Comparison of ENCODE assay signal across 14 cellular contexts in genomic region chr5:76351577-76351976, GRCh38. TPM values are rescaled to one million over a fixed set of nuclear protein-coding genes. Genes with fewer than 3 reads are reported as not detected.
A peak's percentile ranks its signal among the peaks of the same experiment; 100 is the strongest.
DNase-seq lines count a peak whose midpoint lies in the region; ATAC-seq and TF ChIP-seq lines count a peak whose summit lies in the region.
"Had no signal": no experiment of that assay in that cellular context is flagged by ENCODE, and none has a peak within 500 bp of the region (broad histone marks: within the 10 kb centered on the region; RNA-seq: fewer than 3 reads in every experiment).

No MANE protein-coding gene starts in this region.

- peaks cover 2% of the 10 kb centered on the region for H3K4me1 Mint-ChIP-seq in activated CD4-positive, alpha-beta memory T cell treated with anti-CD3 and anti-CD28 coated beads, Interleukin-2, amount 10 ng/mL, durations not matched to agents 7 days and 5 days
- H3K4me1 Mint-ChIP-seq in GM23338, result peaks cover 7% of the 10 kb centered on the region

- H3K4me1 ChIP-seq in GM23338 (ENCODE audit: insufficient read depth), result peaks cover 4% of the 10 kb centered on the region; the same call in 1 of the 2 replicates
- H3K4me1 ChIP-seq: tibial nerve had no signal

- no peak for TF ChIP-seq CTCF in GM23338 (conservative IDR thresholded peaks at IDR 0.05; ENCODE audit: low read depth in 2 of 2)

- peak; percentile 98 for ATAC-seq in GM18505 (IDR thresholded peaks at IDR 0.05; ENCODE audit: unreplicated experiment)
- ATAC-seq in GM21360 (IDR thresholded peaks at IDR 0.05; ENCODE audit: unreplicated experiment), result peak; percentile 99
- peak; percentile 98 for ATAC-seq in HG03025 (IDR thresholded peaks at IDR 0.05; ENCODE audit: low FRiP score, unreplicated experiment)
- no peak for ATAC-seq in GM23338
- no peak for ATAC-seq in activated naive CD4-positive, alpha-beta T cell treated with anti-CD3 and anti-CD28 coated beads, Interleukin-2, amount 50 U/mL, for 72 hours

- no peak overlapping the region for H3K27ac ChIP-seq in GM23338 (ENCODE audit: low read depth)
- H3K27ac ChIP-seq: C4-2B, epithelial cell of prostate, SK-N-MC, tibial nerve had no signal

- TF ChIP-seq POLR2A in GM18505 (IDR thresholded peaks at IDR 0.05; ENCODE audit: borderline replicate concordance, extremely low read depth, insufficient read depth, insufficient read length), result no peak

- H4K20me1 ChIP-seq in GM23338 (replicated peaks; ENCODE audit: insufficient read depth), result no peaks in the 10 kb centered on the region

- DNase-seq in NCI-H526 treated with DMSO at 0.1 percent for 48 hours (lab: John Stamatoyannopoulos, UW) (peak; percentile 3), cardiac septum (ENCODE audit: low spot score) (no peak), GM23338 (ENCODE audit: low spot score) (no peak)
- DNase-seq in activated CD4-positive, alpha-beta memory T cell treated with anti-CD3 and anti-CD28 coated beads, Interleukin-2, amount 10 ng/mL, durations not matched to agents 7 days and 5 days, result no peak
- no peak for DNase-seq in activated naive CD4-positive, alpha-beta T cell treated with anti-CD3 and anti-CD28 coated beads, Interleukin-2, amount 50 U/mL, for 72 hours (ENCODE audit: low spot score in 2 of 2)
- DNase-seq: NCI-H510A treated with DMSO at 0.1 percent for 48 hours; stimulated activated CD4-positive, alpha-beta T cell treated with anti-CD3 and anti-CD28 coated beads, Interleukin-4, amount 100 ng/mL, for 24 hours had no signal

- POLR2A ChIA-PET in activated CD4-positive, alpha-beta memory T cell treated with anti-CD3 and anti-CD28 coated beads, Interleukin-2, amount 10 ng/mL, durations not matched to agents 7 days and 5 days (lab: Charles Lee), result interaction anchor here (1.0 to 1.2 kb wide), 2 partner anchors 20 to 82 kb away, joined by 3 read pairs; no protein-coding TSS in a partner anchor

- H3K27me3 ChIP-seq in GM23338 (ENCODE audit: insufficient read depth), result no peaks in the 10 kb centered on the region
- H3K27me3 ChIP-seq: tibial nerve had no signal

- no peaks in the 10 kb centered on the region for H3K27me3 Mint-ChIP-seq in activated CD4-positive, alpha-beta memory T cell treated with anti-CD3 and anti-CD28 coated beads, Interleukin-2, amount 10 ng/mL, durations not matched to agents 7 days and 5 days
- H3K27me3 Mint-ChIP-seq in GM23338 (ENCODE audit: insufficient read depth, low read depth, poor library complexity), result peaks cover 3% of the 10 kb centered on the region

- H3K36me3 ChIP-seq in GM23338 (ENCODE audit: insufficient read depth), result no peaks in the 10 kb centered on the region
- H3K36me3 ChIP-seq: tibial nerve had no signal

- peaks cover 1% of the 10 kb centered on the region for H3K9me3 Mint-ChIP-seq in activated CD4-positive, alpha-beta memory T cell treated with anti-CD3 and anti-CD28 coated beads, Interleukin-2, amount 10 ng/mL, durations not matched to agents 7 days and 5 days
- H3K9me3 Mint-ChIP-seq in GM23338, result no peaks in the 10 kb centered on the region
- no peaks in the 10 kb centered on the region for H3K9me3 Mint-ChIP-seq in activated naive CD4-positive, alpha-beta T cell treated with anti-CD3 and anti-CD28 coated beads, Interleukin-2, amount 50 U/mL, for 72 hours

- no peak overlapping the region for H3K4me3 ChIP-seq in GM23338
- H3K4me3 ChIP-seq: SK-N-MC, tibial nerve had no signal

- intact Hi-C loops in cardiac septum (cut with DNase I), result no loop called here

- CTCF ChIA-PET in activated CD4-positive, alpha-beta memory T cell treated with anti-CD3 and anti-CD28 coated beads, Interleukin-2, amount 10 ng/mL, durations not matched to agents 7 days and 5 days (lab: Charles Lee), result interaction anchor here (0.7 to 1.2 kb wide), 2 partner anchors 189 to 232 kb away, joined by 3 to 4 read pairs; no protein-coding TSS in a partner anchor

- no peak overlapping the region for H3K27ac Mint-ChIP-seq in activated CD4-positive, alpha-beta memory T cell treated with anti-CD3 and anti-CD28 coated beads, Interleukin-2, amount 10 ng/mL, durations not matched to agents 7 days and 5 days
- H3K27ac Mint-ChIP-seq in GM23338, result no peak overlapping the region
- no peak overlapping the region for H3K27ac Mint-ChIP-seq in activated naive CD4-positive, alpha-beta T cell treated with anti-CD3 and anti-CD28 coated beads, Interleukin-2, amount 50 U/mL, for 72 hours

- no peak overlapping the region for H2AFZ ChIP-seq in GM23338

- H3K4me2 ChIP-seq in GM23338, result no peak overlapping the region

- H3K79me2 ChIP-seq in GM23338 (replicated peaks; ENCODE audit: insufficient read depth), result no peaks in the 10 kb centered on the region

- H3K9me2 ChIP-seq in GM23338 (ENCODE audit: insufficient read depth), result no peaks in the 10 kb centered on the region

- no peaks in the 10 kb centered on the region for H3F3A ChIP-seq in GM23338 (replicated peaks; ENCODE audit: low read depth)

- no peak overlapping the region for H3K4me3 Mint-ChIP-seq in activated CD4-positive, alpha-beta memory T cell treated with anti-CD3 and anti-CD28 coated beads, Interleukin-2, amount 10 ng/mL, durations not matched to agents 7 days and 5 days
- no peak overlapping the region for H3K4me3 Mint-ChIP-seq in GM23338

- H3K36me3 Mint-ChIP-seq in activated CD4-positive, alpha-beta memory T cell treated with anti-CD3 and anti-CD28 coated beads, Interleukin-2, amount 10 ng/mL, durations not matched to agents 7 days and 5 days (ENCODE audit: low read depth), result no peaks in the 10 kb centered on the region
- H3K36me3 Mint-ChIP-seq in GM23338 (ENCODE audit: low read depth), result no peaks in the 10 kb centered on the region
- H3K36me3 Mint-ChIP-seq in activated naive CD4-positive, alpha-beta T cell treated with anti-CD3 and anti-CD28 coated beads, Interleukin-2, amount 50 U/mL, for 72 hours, result no peaks in the 10 kb centered on the region

TF ChIP-seq in GM23338, 12 proteins besides CTCF, POLR2A, EP300 and RAD21 (continues in another document):
- TF ChIP-seq, protein P1, sequence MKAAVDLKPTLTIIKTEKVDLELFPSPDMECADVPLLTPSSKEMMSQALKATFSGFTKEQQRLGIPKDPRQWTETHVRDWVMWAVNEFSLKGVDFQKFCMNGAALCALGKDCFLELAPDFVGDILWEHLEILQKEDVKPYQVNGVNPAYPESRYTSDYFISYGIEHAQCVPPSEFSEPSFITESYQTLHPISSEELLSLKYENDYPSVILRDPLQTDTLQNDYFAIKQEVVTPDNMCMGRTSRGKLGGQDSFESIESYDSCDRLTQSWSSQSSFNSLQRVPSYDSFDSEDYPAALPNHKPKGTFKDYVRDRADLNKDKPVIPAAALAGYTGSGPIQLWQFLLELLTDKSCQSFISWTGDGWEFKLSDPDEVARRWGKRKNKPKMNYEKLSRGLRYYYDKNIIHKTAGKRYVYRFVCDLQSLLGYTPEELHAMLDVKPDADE (IDR thresholded peaks at IDR 0.05), result no peak
- TF ChIP-seq ZNF331 (CRISPR knock-in tag; IDR thresholded peaks at IDR 0.05; ENCODE audit: low read depth) (no peak), ZNF114 (CRISPR knock-in tag; IDR thresholded peaks at IDR 0.05) (no peak), JUNB (IDR thresholded peaks at IDR 0.05; ENCODE audit: unreplicated experiment) (no peak), EZH2 (IDR thresholded peaks at IDR 0.05; ENCODE audit: low read depth, unreplicated experiment) (no peak)

RNA-seq across cellular contexts. Expression of gene IQGAP2, which starts 51.5 kb away (rescaled TPM):
- 7.9 TPM for total RNA-seq in cardiac septum
- 100 to 1,000 TPM; 118 to 124 TPM for total RNA-seq in activated CD4-positive, alpha-beta memory T cell treated with anti-CD3 and anti-CD28 coated beads, Interleukin-2, amount 10 ng/mL, durations not matched to agents 7 days and 5 days
- 55.8 and 86.5 TPM in 2 replicates for total RNA-seq in GM23338 (2014; rRNA removed; shearing (Covaris generic))
- polyA plus RNA-seq in GM23338 (2016; fragmentation: Nextera tagmentation; extraction: Ambion mirVana), result 57.3 and 60.0 TPM in 2 replicates
- total RNA-seq in activated naive CD4-positive, alpha-beta T cell treated with anti-CD3 and anti-CD28 coated beads, Interleukin-2, amount 50 U/mL, for 72 hours, result 10 to 100 TPM; 42.4 to 62.0 TPM

Comparison
In these comparisons a context has a peak if more than half of its experiments do, and no peak if none do; other contexts are left out.
1. ATAC-seq: peak in GM18505 (single experiment), GM21360 (single experiment) and HG03025 (single experiment); none in GM23338 (single experiment) and activated naive CD4-positive, alpha-beta T cell treated with anti-CD3 and anti-CD28 coated beads, Interleukin-2, amount 50 U/mL, for 72 hours (0 of 2).